ENCODE assay signal across 8 cellular contexts in genomic region chr10:99854860-99855259, GRCh38.
DNase-seq lines count a peak whose midpoint lies in the region; ATAC-seq and TF ChIP-seq lines count a peak whose summit lies in the region.

No MANE protein-coding gene starts in this region.

- no peak overlapping the region for H3K27ac ChIP-seq in osteoblast (ENCODE audit: low read depth, low read length)

- H3K4me1 Mint-ChIP-seq in activated naive CD4-positive, alpha-beta T cell treated with anti-CD3 and anti-CD28 coated beads for 36 hours (ENCODE audit: low read depth) = no peaks in the 10 kb centered on the region
- no peaks in the 10 kb centered on the region for H3K4me1 Mint-ChIP-seq in naive thymus-derived CD8-positive, alpha-beta T cell

- intact Hi-C loops in activated naive CD4-positive, alpha-beta T cell treated with anti-CD3 and anti-CD28 coated beads for 36 hours (cut with micrococcal nuclease) = no loop called here

- no peaks in the 10 kb centered on the region for H3K9me3 ChIP-seq in osteoblast (ENCODE audit: low read depth, low read length)

- no peaks in the 10 kb centered on the region for H3K36me3 ChIP-seq in osteoblast (ENCODE audit: insufficient read depth, low read length)

- peak; percentile 80 for DNase-seq in GM03348 (ENCODE audit: low spot score)
- DNase-seq in NCI-H82 treated with DMSO at 0.1 percent for 48 hours (lab: John Stamatoyannopoulos, UW; ENCODE audit: unreplicated experiment) = peak; percentile 43
- peak; percentile 55 for DNase-seq in epithelial cell of esophagus (ENCODE audit: low read depth)
- peak; percentile 90 for DNase-seq in osteoblast (ENCODE audit: insufficient read length, low spot score, missing footprints)
- DNase-seq in activated naive CD4-positive, alpha-beta T cell treated with anti-CD3 and anti-CD28 coated beads for 36 hours = no peak
- DNase-seq in naive thymus-derived CD8-positive, alpha-beta T cell = no peak
- DNase-seq in activated gamma-delta T cell (lab: John Stamatoyannopoulos, UW) = no peak
- no peak for DNase-seq in NCI-H1930 (lab: John Stamatoyannopoulos, UW)

- H3K4me2 ChIP-seq in osteoblast (ENCODE audit: insufficient read depth, low read length) = no peak overlapping the region

- peak overlapping the region; percentile 45 for H2AFZ ChIP-seq in osteoblast (ENCODE audit: low read length)

- no peak for ATAC-seq in naive thymus-derived CD8-positive, alpha-beta T cell

- H3K9me3 Mint-ChIP-seq in activated naive CD4-positive, alpha-beta T cell treated with anti-CD3 and anti-CD28 coated beads for 36 hours = no peaks in the 10 kb centered on the region
- no peaks in the 10 kb centered on the region for H3K9me3 Mint-ChIP-seq in naive thymus-derived CD8-positive, alpha-beta T cell

- H3K4me1 ChIP-seq in osteoblast (ENCODE audit: insufficient read depth, low read length) = no peaks in the 10 kb centered on the region

- no peak overlapping the region for H3K4me3 Mint-ChIP-seq in activated naive CD4-positive, alpha-beta T cell treated with anti-CD3 and anti-CD28 coated beads for 36 hours
- H3K4me3 Mint-ChIP-seq in naive thymus-derived CD8-positive, alpha-beta T cell = no peak overlapping the region

- H4K20me1 ChIP-seq in osteoblast (ENCODE audit: insufficient read depth, low read length) = no peaks in the 10 kb centered on the region

- peak; percentile 58 for TF ChIP-seq CTCF in epithelial cell of esophagus (IDR thresholded peaks at IDR 0.05; ENCODE audit: insufficient read depth, low read depth, low read length, missing control alignments)
- TF ChIP-seq CTCF in osteoblast (IDR thresholded peaks at IDR 0.05; ENCODE audit: extremely low read depth, low read depth, low read length) = peak; percentile 76

- no peak overlapping the region for H3K27ac Mint-ChIP-seq in activated naive CD4-positive, alpha-beta T cell treated with anti-CD3 and anti-CD28 coated beads for 36 hours
- no peak overlapping the region for H3K27ac Mint-ChIP-seq in naive thymus-derived CD8-positive, alpha-beta T cell

- CTCF ChIA-PET in activated naive CD4-positive, alpha-beta T cell treated with anti-CD3 and anti-CD28 coated beads for 36 hours (lab: Charles Lee) = interaction anchor here (1.1 to 2.7 kb wide), 5 partner anchors 9 to 191 kb away, joined by 3 to 20 read pairs (median 8); partner anchors contain the start of gene DNMBP

- no peak overlapping the region for H3K4me3 ChIP-seq in epithelial cell of esophagus (ENCODE audit: low read length)
- no peak overlapping the region for H3K4me3 ChIP-seq in osteoblast (ENCODE audit: insufficient read depth, low read length)

- peaks cover 2% of the 10 kb centered on the region for H3K36me3 Mint-ChIP-seq in activated naive CD4-positive, alpha-beta T cell treated with anti-CD3 and anti-CD28 coated beads for 36 hours (ENCODE audit: low read depth)
- H3K36me3 Mint-ChIP-seq in naive thymus-derived CD8-positive, alpha-beta T cell = peaks cover 8 to 9% (median 9%) of the 10 kb centered on the region in 3 donors

- POLR2A ChIA-PET in naive thymus-derived CD8-positive, alpha-beta T cell (lab: Charles Lee) = no interaction called here

- H3K27me3 ChIP-seq in osteoblast (ENCODE audit: insufficient read depth, low read length) = no peaks in the 10 kb centered on the region

- H3K27me3 Mint-ChIP-seq in activated naive CD4-positive, alpha-beta T cell treated with anti-CD3 and anti-CD28 coated beads for 36 hours (ENCODE audit: low read depth) = no peaks in the 10 kb centered on the region
- H3K27me3 Mint-ChIP-seq in naive thymus-derived CD8-positive, alpha-beta T cell = peaks cover 0 to 3% (median 2%) of the 10 kb centered on the region in 5 donors

- no peaks in the 10 kb centered on the region for H3K79me2 ChIP-seq in osteoblast (ENCODE audit: insufficient read depth, low read length)

Comparison
In these comparisons a context has a peak if more than half of its experiments do, and no peak if none do; other contexts are left out.
1. DNase-seq: peak in GM03348 (single experiment), NCI-H82 treated with DMSO at 0.1 percent for 48 hours (single experiment), epithelial cell of esophagus (single experiment) and osteoblast (single experiment); none in activated naive CD4-positive, alpha-beta T cell treated with anti-CD3 and anti-CD28 coated beads for 36 hours (single experiment), naive thymus-derived CD8-positive, alpha-beta T cell (0 of 10), activated gamma-delta T cell (single experiment) and NCI-H1930 (0 of 2).